In the genomic region with DNA sequence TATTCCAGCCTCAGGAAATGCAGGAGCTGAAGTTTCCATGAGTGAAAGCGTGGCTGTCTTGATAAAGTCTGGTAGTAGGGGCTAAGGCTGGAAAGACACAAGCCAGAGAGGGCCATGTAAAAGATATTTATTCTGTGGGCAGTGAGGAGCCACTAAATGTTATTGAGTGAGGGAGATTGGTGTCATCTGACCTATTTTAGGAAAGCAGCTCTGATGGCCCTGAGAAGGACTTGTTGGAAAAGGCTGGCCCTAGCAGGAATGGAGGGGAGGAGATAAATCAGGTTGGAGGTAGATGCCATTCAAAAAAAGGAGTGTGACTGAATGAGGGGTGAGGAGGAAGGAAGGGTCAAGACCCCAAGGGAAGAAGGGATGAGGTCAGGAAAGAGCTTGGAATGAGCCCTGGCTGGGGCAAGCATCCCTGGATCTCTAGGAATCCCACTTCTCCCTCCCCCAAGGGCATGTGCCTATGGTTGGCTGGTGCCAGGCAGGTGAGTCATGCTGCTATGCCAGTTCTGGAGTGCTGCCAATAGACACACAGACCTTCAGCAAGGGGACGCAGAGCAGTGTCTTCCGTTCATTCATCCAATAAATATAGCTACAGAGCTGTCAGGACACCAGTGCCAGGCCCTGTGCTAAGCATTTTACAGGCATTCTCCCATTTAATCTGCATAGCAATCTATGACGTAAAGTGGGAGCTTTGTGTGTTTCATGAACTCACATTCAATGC, we compare ENCODE assay signal across 8 cellular contexts. TPM values are rescaled to one million over a fixed set of nuclear protein-coding genes. Genes with fewer than 3 reads are reported as not detected.
DNase-seq lines count a peak whose midpoint lies in the region; ATAC-seq, FAIRE-seq and TF ChIP-seq lines count a peak whose summit lies in the region.

No MANE protein-coding gene starts in this region.

- H3K36me3 ChIP-seq in H1 (ENCODE audit: control insufficient read depth in 2 of 4, insufficient read depth in 4 of 4, low read length in 3 of 4) (peaks cover 0 to 7% (median 2%) of the 10 kb centered on the region in 4 experiments; a peak in 4 of 8 replicates), mucosa of descending colon (ENCODE audit: low read depth) (no peaks in the 10 kb centered on the region)

- no peaks in the 10 kb centered on the region for H3K4me1 Mint-ChIP-seq in T-helper 17 cell

- no peak overlapping the region for H2AK5ac ChIP-seq in H1 (ENCODE audit: low read depth, low read length)

- TF ChIP-seq RAD21 in H1 (IDR thresholded peaks at IDR 0.05 in 1 of 2, conservative IDR thresholded peaks at IDR 0.05 in 1 of 2; ENCODE audit: low read depth in 2 of 2, low read length in 2 of 2): no peak

- peaks cover 0 to 2% of the 10 kb centered on the region in 2 experiments for H4K20me1 ChIP-seq in H1 (replicated peaks in 1 of 2; ENCODE audit: control insufficient read depth in 1 of 2, insufficient read depth in 2 of 2, low read length in 2 of 2)

- no peak overlapping the region for H2BK20ac ChIP-seq in H1 (ENCODE audit: low read length)

- H3K4me3 Mint-ChIP-seq in T-helper 17 cell: no peak overlapping the region

- TF ChIP-seq CTCF in H1 (IDR thresholded peaks at IDR 0.05; ENCODE audit: control extremely low read depth in 1 of 3, insufficient read depth in 1 of 3, low read depth in 1 of 3, low read length in 3 of 3) (no peak), mucosa of descending colon (IDR thresholded peaks at IDR 0.05) (no peak)

- no peak overlapping the region for H3K23ac ChIP-seq in H1 (ENCODE audit: insufficient read length)

- no peak overlapping the region for H2BK120ac ChIP-seq in H1 (replicated peaks; ENCODE audit: low read depth, low read length)

- CTCF ChIA-PET in H1 (lab: Charles Lee; ENCODE audit: partially characterized antibody): interaction anchor here (0.7 to 12.9 kb wide), 14 partner anchors 9 to 109 kb away, joined by 3 to 169 read pairs (median 7); partner anchors contain the start of genes C10orf62 and HOGA1

- no peak overlapping the region for H3K56ac ChIP-seq in H1 (replicated peaks; ENCODE audit: insufficient read length, low read depth, low read length)

- H3K9ac ChIP-seq in H1 (replicated peaks in 1 of 4; ENCODE audit: extremely low read depth in 1 of 4, low read depth in 3 of 4, low read length in 3 of 4): no peak overlapping the region; a peak in 1 of 7 replicates

- H2BK5ac ChIP-seq in H1 (ENCODE audit: low read depth, low read length): no peak overlapping the region

- ATAC-seq in mucosa of descending colon: peak; percentile 82
- ATAC-seq in HG03565 (IDR thresholded peaks at IDR 0.05; ENCODE audit: unreplicated experiment): no peak
- ATAC-seq in T-helper 17 cell: no peak

- no peak overlapping the region for H4K91ac ChIP-seq in H1 (replicated peaks; ENCODE audit: insufficient read length, low read length)

- no peaks in the 10 kb centered on the region for H3K23me2 ChIP-seq in H1 (ENCODE audit: low read depth, low read length)

- peaks cover under 1% of the 10 kb centered on the region for H3K27me3 Mint-ChIP-seq in T-helper 17 cell

- no peak overlapping the region for H4K8ac ChIP-seq in H1 (ENCODE audit: extremely low read depth, insufficient read depth, low read length)

- TF ChIP-seq EP300 in H1 (IDR thresholded peaks at IDR 0.05; ENCODE audit: borderline replicate concordance in 1 of 2, low read depth in 2 of 2, low read length in 2 of 2): no peak

- H2BK15ac ChIP-seq in H1 (ENCODE audit: low read length): no peak overlapping the region

- no peaks in the 10 kb centered on the region for H3K79me2 ChIP-seq in H1 (ENCODE audit: control insufficient read depth in 1 of 2, insufficient read depth in 2 of 2, low read length in 2 of 2)

- H3K36me3 Mint-ChIP-seq in T-helper 17 cell (ENCODE audit: low read depth): no peaks in the 10 kb centered on the region

- no peaks in the 10 kb centered on the region; a peak in 1 of 7 replicates for H3K27me3 ChIP-seq in H1 (replicated peaks in 1 of 4; ENCODE audit: control insufficient read depth in 3 of 4, extremely low read depth in 1 of 4, insufficient read depth in 3 of 4, low read length in 3 of 4)

- no peak overlapping the region for H2AFZ ChIP-seq in H1 (ENCODE audit: low read length)

- peaks cover 2 to 6% (median 4%) of the 10 kb centered on the region in 4 experiments; a peak in 3 of 7 replicates for H3K4me1 ChIP-seq in H1 (replicated peaks in 1 of 4; ENCODE audit: control insufficient read depth in 3 of 4, insufficient read depth in 4 of 4, low read length in 3 of 4)
- no peaks in the 10 kb centered on the region for H3K4me1 ChIP-seq in mucosa of descending colon (ENCODE audit: low read depth)

- POLR2A ChIA-PET in H1 (lab: Charles Lee; ENCODE audit: partially characterized antibody): interaction anchor here (1.0 to 2.2 kb wide), 2 partner anchors 10 to 66 kb away, joined by 3 to 6 read pairs; partner anchors contain the start of gene HOGA1

- FAIRE-seq in G401.6 (lab: Jason Lieb, UNC) (peak; percentile 64), H1 (lab: Jason Lieb, UNC) (no peak)

- TF ChIP-seq POLR2A in H1 (IDR thresholded peaks at IDR 0.05; ENCODE audit: control extremely low read depth in 1 of 2, low read depth in 2 of 2, low read length in 2 of 2): no peak

- no peak overlapping the region for H3K14ac ChIP-seq in H1 (ENCODE audit: insufficient read length)

- H2BK12ac ChIP-seq in H1 (ENCODE audit: low read depth, low read length): no peak overlapping the region

- no peak overlapping the region for H3K18ac ChIP-seq in H1 (ENCODE audit: extremely low read depth, low read length)

- H3K79me1 ChIP-seq in H1 (ENCODE audit: low read depth, low read length): no peaks in the 10 kb centered on the region

- no peak overlapping the region for H3K27ac ChIP-seq in H1 (ENCODE audit: low read depth, low read length)

- H4K5ac ChIP-seq in H1 (ENCODE audit: insufficient read length, low read depth, low read length): no peak overlapping the region

- WGBS in H1 (ENCODE audit: extremely low coverage in 1 of 2, insufficient coverage in 1 of 2, insufficient read length in 1 of 2, insufficient replicate concordance in 2 of 2, low coverage in 1 of 2, low lambda C conversion rate in 2 of 2, missing lambda C conversion rate in 1 of 2), 2 experiments: 90% methylated on average over 4 of the region's 4 CpGs; no CpG with 5 or more reads in 1 of the 2 experiments

- H3K4me3 ChIP-seq in H1 (ENCODE audit: extremely low read depth in 1 of 4, insufficient read depth in 2 of 4, low read depth in 3 of 4, low read length in 4 of 4): no peak overlapping the region
- H3K4me3 ChIP-seq in mucosa of descending colon: no peak overlapping the region

- H3K27ac Mint-ChIP-seq in T-helper 17 cell: no peak overlapping the region

- H3K4ac ChIP-seq in H1 (replicated peaks; ENCODE audit: insufficient read length, low read depth, low read length): no peak overlapping the region

- no peaks in the 10 kb centered on the region for H3K9me3 ChIP-seq in H1 (ENCODE audit: insufficient read depth in 2 of 2, low read depth in 1 of 2, low read length in 1 of 2)
- no peaks in the 10 kb centered on the region for H3K9me3 ChIP-seq in mucosa of descending colon
- no peaks in the 10 kb centered on the region for H3K9me3 ChIP-seq in T-helper 17 cell (ENCODE audit: control insufficient read depth, low read length, poor library complexity, severe bottlenecking)

- H3K4me2 ChIP-seq in H1 (ENCODE audit: insufficient read depth in 1 of 2, low read depth in 2 of 2, low read length in 2 of 2): peak overlapping the region; percentile 1 to 15; a peak in 2 of 4 replicates

- intact Hi-C loops in mucosa of descending colon (cut with DNase I, micrococcal nuclease): no loop called here

- peak; percentile 62 for DNase-seq in NCI-H345 treated with DMSO at 0.1 percent for 48 hours (lab: John Stamatoyannopoulos, UW; ENCODE audit: unreplicated experiment)
- peak in 1 of 2 experiments; percentile 63 for DNase-seq in H1 (ENCODE audit: low read depth in 1 of 2, low spot score in 2 of 2)
- peak in 2 of 3 donors; percentile 51 to 67 for DNase-seq in mucosa of descending colon
- DNase-seq in T-helper 17 cell: no peak
- no peak for DNase-seq in stimulated activated naive CD4-positive, alpha-beta T cell treated with Interleukin-2 at 50 U/mL for 16 hours (lab: John Stamatoyannopoulos, UW)
- no peak for DNase-seq in Ammon's horn (ENCODE audit: low spot score)

RNA-seq across cellular contexts. Expression of gene ANKRD2, which starts 2.0 kb away (rescaled TPM):
- not detected in 2 replicates for total RNA-seq in H1 (2021; fragmentation: NEBNext Ultra II Directional; extraction: Animal tissue kit (Norgen Biotek cat#: 25700))
- polyA plus RNA-seq in H1 (2011; rRNA removed): not detected in 2 replicates
- not detected for polyA plus RNA-seq in H1 (2011; cell fraction: cytosol; rRNA removed)
- polyA plus RNA-seq in H1 (2011; cell fraction: nucleus; rRNA removed): not detected
- polyA plus RNA-seq in H1 (2012, experiment 1 of 2): not detected in 4 replicates
- polyA plus RNA-seq in H1 (2012, experiment 2 of 2): not detected
- polyA plus RNA-seq in H1 (2013, experiment 1 of 2): not detected
- not detected for polyA plus RNA-seq in H1 (2013, experiment 2 of 2)
- not detected in 2 replicates for polyA minus RNA-seq in H1 (2011; rRNA and poly(A)+ RNA removed)
- not detected for polyA minus RNA-seq in H1 (2011; cell fraction: cytosol; rRNA and poly(A)+ RNA removed)
- not detected for polyA minus RNA-seq in H1 (2011; cell fraction: nucleus; rRNA and poly(A)+ RNA removed)
- total RNA-seq in mucosa of descending colon: under 1 TPM; 0.29 to 0.75 (median 0.35) TPM
- not detected for total RNA-seq in T-helper 17 cell

RNA-seq across cellular contexts. Expression of gene HOGA1, which starts 9.7 kb away (rescaled TPM):
- 0.28 and 0.29 TPM in 2 replicates for total RNA-seq in H1 (2021; fragmentation: NEBNext Ultra II Directional; extraction: Animal tissue kit (Norgen Biotek cat#: 25700))
- 0.57 and 1.00 TPM in 2 replicates for polyA plus RNA-seq in H1 (2011; rRNA removed)
- 0.53 TPM for polyA plus RNA-seq in H1 (2011; cell fraction: cytosol; rRNA removed)
- polyA plus RNA-seq in H1 (2011; cell fraction: nucleus; rRNA removed): 0.47 TPM
- polyA plus RNA-seq in H1 (2012, experiment 1 of 2): 0.19 to 0.74 TPM (median 0.51 TPM) in 4 replicates
- 0.42 TPM for polyA plus RNA-seq in H1 (2012, experiment 2 of 2)
- 0.26 TPM for polyA plus RNA-seq in H1 (2013, experiment 1 of 2)
- 0.17 TPM for polyA plus RNA-seq in H1 (2013, experiment 2 of 2)
- polyA minus RNA-seq in H1 (2011; rRNA and poly(A)+ RNA removed): 0.50 and 0.63 TPM in 2 replicates
- polyA minus RNA-seq in H1 (2011; cell fraction: cytosol; rRNA and poly(A)+ RNA removed): not detected
- 0.80 TPM for polyA minus RNA-seq in H1 (2011; cell fraction: nucleus; rRNA and poly(A)+ RNA removed)
- total RNA-seq in mucosa of descending colon (under 1 TPM in 2 of 3 donors, not detected in 1; 0.29 to 0.47 TPM), T-helper 17 cell (not detected)

RNA-seq across cellular contexts. Expression of gene C10orf62, which starts 15.0 kb away (rescaled TPM):
- total RNA-seq in H1 (2021; fragmentation: NEBNext Ultra II Directional; extraction: Animal tissue kit (Norgen Biotek cat#: 25700)): not detected in 2 replicates
- 0.05 TPM in 1 of 2 replicates, not detected in the other for polyA plus RNA-seq in H1 (2011; rRNA removed)
- 0.08 TPM for polyA plus RNA-seq in H1 (2011; cell fraction: cytosol; rRNA removed)
- 0.09 TPM for polyA plus RNA-seq in H1 (2011; cell fraction: nucleus; rRNA removed)
- polyA plus RNA-seq in H1 (2012, experiment 1 of 2): not detected in 4 replicates
- polyA plus RNA-seq in H1 (2012, experiment 2 of 2): not detected
- polyA plus RNA-seq in H1 (2013, experiment 1 of 2): not detected
- not detected for polyA plus RNA-seq in H1 (2013, experiment 2 of 2)
- 0.16 and 0.41 TPM in 2 replicates for polyA minus RNA-seq in H1 (2011; rRNA and poly(A)+ RNA removed)
- polyA minus RNA-seq in H1 (2011; cell fraction: cytosol; rRNA and poly(A)+ RNA removed): not detected
- not detected for polyA minus RNA-seq in H1 (2011; cell fraction: nucleus; rRNA and poly(A)+ RNA removed)
- total RNA-seq in mucosa of descending colon (not detected), T-helper 17 cell (not detected)

RNA-seq across cellular contexts. Expression of gene MORN4, which starts 58.8 kb away (rescaled TPM):
- 10.6 and 13.6 TPM in 2 replicates for total RNA-seq in H1 (2021; fragmentation: NEBNext Ultra II Directional; extraction: Animal tissue kit (Norgen Biotek cat#: 25700))
- polyA plus RNA-seq in H1 (2011; rRNA removed): 20.2 and 22.0 TPM in 2 replicates
- polyA plus RNA-seq in H1 (2011; cell fraction: cytosol; rRNA removed): 26.0 TPM
- 11.3 TPM for polyA plus RNA-seq in H1 (2011; cell fraction: nucleus; rRNA removed)
- 17.4 to 20.9 TPM (median 19.5 TPM) in 4 replicates for polyA plus RNA-seq in H1 (2012, experiment 1 of 2)
- 13.1 TPM for polyA plus RNA-seq in H1 (2012, experiment 2 of 2)
- polyA plus RNA-seq in H1 (2013, experiment 1 of 2): 10.3 TPM
- polyA plus RNA-seq in H1 (2013, experiment 2 of 2): 10.6 TPM
- 13.7 and 14.7 TPM in 2 replicates for polyA minus RNA-seq in H1 (2011; rRNA and poly(A)+ RNA removed)
- polyA minus RNA-seq in H1 (2011; cell fraction: cytosol; rRNA and poly(A)+ RNA removed): 9.4 TPM
- polyA minus RNA-seq in H1 (2011; cell fraction: nucleus; rRNA and poly(A)+ RNA removed): 5.1 TPM
- total RNA-seq in mucosa of descending colon (1 to 10 TPM; 1.9 to 2.7 (median 2.6) TPM), T-helper 17 cell (1 to 10 TPM in 1 of 2 donors, under 1 TPM in 1; 0.35 to 1.2 TPM)

Comparison
In these comparisons a context has a peak if more than half of its experiments do, and no peak if none do; other contexts are left out.
1. DNase-seq: peak in NCI-H345 treated with DMSO at 0.1 percent for 48 hours (single experiment) and mucosa of descending colon (2 of 3); none in T-helper 17 cell (0 of 3), stimulated activated naive CD4-positive, alpha-beta T cell treated with Interleukin-2 at 50 U/mL for 16 hours (single experiment) and Ammon's horn (single experiment).